1 cellular context compared by ENCODE assay signal in the genomic region with DNA sequence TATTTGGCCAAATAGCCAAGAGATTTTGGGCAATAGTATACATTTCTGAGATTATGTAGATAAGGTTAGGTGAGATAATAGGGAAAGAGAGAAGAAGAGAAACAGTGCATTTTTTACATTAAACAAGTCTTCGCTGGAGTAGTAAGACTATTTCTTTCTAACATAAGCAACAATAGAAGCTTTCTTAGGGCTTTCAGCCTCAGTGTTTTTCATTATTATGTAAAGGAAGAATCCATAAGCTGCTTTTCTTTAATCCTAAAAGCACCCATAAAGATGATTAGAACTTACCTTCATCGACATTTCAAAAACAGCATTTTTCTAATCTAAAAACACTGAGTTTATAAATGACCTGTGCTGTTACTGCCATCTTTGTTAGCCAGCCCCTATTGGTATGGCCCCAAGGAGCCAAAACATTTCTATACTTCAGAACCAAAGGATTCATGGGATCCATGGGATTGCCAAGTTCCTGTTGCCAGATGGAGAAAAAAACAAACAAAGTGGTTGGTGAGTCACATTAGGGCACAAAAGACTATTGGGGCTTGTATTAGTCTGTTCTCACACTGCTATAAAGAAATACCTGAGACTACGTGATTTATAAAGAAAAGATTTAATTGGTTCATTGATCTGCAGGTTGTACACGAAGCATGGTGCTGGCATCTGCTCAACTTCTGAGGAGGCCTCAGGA.
TF ChIP-seq lines count a peak whose summit lies in the region.

No MANE protein-coding gene starts in this region.

TF ChIP-seq in IMR-90, 13 proteins besides CTCF, POLR2A, EP300 and RAD21:
- TF ChIP-seq SMC3 (IDR thresholded peaks at IDR 0.05; ENCODE audit: low read depth, low read length) (no peak), MXI1 (IDR thresholded peaks at IDR 0.05; ENCODE audit: borderline replicate concordance, low read depth, low read length) (no peak), FOS (IDR thresholded peaks at IDR 0.05; ENCODE audit: low read depth, low read length) (no peak), NFE2L2 (IDR thresholded peaks at IDR 0.05; ENCODE audit: low read depth, low read length) (no peak), RFX5 (IDR thresholded peaks at IDR 0.05; ENCODE audit: low read depth, low read length) (no peak), CEBPB (IDR thresholded peaks at IDR 0.05; ENCODE audit: low read depth, low read length) (no peak), MAZ (IDR thresholded peaks at IDR 0.05; ENCODE audit: borderline replicate concordance, low read depth, low read length) (no peak), RCOR1 (IDR thresholded peaks at IDR 0.05; ENCODE audit: insufficient replicate concordance, low read length) (no peak), CHD1 (IDR thresholded peaks at IDR 0.05; ENCODE audit: low read depth, low read length) (no peak), MAFK (IDR thresholded peaks at IDR 0.05; ENCODE audit: low read depth, low read length) (no peak), BHLHE40 (IDR thresholded peaks at IDR 0.05; ENCODE audit: low read depth, low read length) (no peak)
- TF ChIP-seq, protein P1, sequence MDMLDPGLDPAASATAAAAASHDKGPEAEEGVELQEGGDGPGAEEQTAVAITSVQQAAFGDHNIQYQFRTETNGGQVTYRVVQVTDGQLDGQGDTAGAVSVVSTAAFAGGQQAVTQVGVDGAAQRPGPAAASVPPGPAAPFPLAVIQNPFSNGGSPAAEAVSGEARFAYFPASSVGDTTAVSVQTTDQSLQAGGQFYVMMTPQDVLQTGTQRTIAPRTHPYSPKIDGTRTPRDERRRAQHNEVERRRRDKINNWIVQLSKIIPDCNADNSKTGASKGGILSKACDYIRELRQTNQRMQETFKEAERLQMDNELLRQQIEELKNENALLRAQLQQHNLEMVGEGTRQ (IDR thresholded peaks at IDR 0.05; ENCODE audit: low read depth, low read length), result no peak
- TF ChIP-seq, protein P2, sequence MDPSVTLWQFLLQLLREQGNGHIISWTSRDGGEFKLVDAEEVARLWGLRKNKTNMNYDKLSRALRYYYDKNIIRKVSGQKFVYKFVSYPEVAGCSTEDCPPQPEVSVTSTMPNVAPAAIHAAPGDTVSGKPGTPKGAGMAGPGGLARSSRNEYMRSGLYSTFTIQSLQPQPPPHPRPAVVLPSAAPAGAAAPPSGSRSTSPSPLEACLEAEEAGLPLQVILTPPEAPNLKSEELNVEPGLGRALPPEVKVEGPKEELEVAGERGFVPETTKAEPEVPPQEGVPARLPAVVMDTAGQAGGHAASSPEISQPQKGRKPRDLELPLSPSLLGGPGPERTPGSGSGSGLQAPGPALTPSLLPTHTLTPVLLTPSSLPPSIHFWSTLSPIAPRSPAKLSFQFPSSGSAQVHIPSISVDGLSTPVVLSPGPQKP (IDR thresholded peaks at IDR 0.05; ENCODE audit: borderline replicate concordance, low read depth, low read length), result no peak
